Comparison of ENCODE assay signal across 19 cellular contexts in genomic region chr17:48510381-48510760, GRCh38. TPM values are rescaled to one million over a fixed set of nuclear protein-coding genes. Genes with fewer than 3 reads are reported as not detected.
"Had no signal": no experiment of that assay in that cellular context is flagged by ENCODE, and none has a peak within 500 bp of the region (broad histone marks: within the 10 kb centered on the region; RNA-seq: fewer than 3 reads in every experiment).

No MANE protein-coding gene starts in this region.

- H3K4me3 Mint-ChIP-seq: nephron had no signal

- H3K4me1 ChIP-seq: gastrocnemius medialis, upper lobe of right lung had no signal

- H3K4me3 ChIP-seq: gastrocnemius medialis, heart left ventricle, lung, sigmoid colon, spleen, upper lobe of right lung had no signal

- H3K27ac Mint-ChIP-seq: nephron had no signal

- DNase-seq: activated naive CD4-positive, alpha-beta T cell treated with anti-CD3 and anti-CD28 coated beads, Interleukin-2, amount 50 U/mL, for 16 hours; cerebellar nuclear complex; cortex of kidney; erythroblast; gastrocnemius medialis; heart left ventricle; kidney; nucleus accumbens; posterior cingulate gyrus; sigmoid colon; spleen; upper lobe of right lung had no signal

- H3K9me3 ChIP-seq: gastrocnemius medialis, heart left ventricle, sigmoid colon, spleen, upper lobe of right lung had no signal

- H3K27me3 ChIP-seq: sigmoid colon had no signal

- H3K9me3 Mint-ChIP-seq: nephron had no signal

- H3K27ac ChIP-seq: gastrocnemius medialis, heart left ventricle, sigmoid colon, spleen, upper lobe of right lung had no signal

- H3K36me3 ChIP-seq: gastrocnemius medialis, heart left ventricle, sigmoid colon, spleen, upper lobe of right lung had no signal

- ATAC-seq: gastrocnemius medialis, heart left ventricle, left lobe of liver, upper lobe of right lung had no signal

RNA-seq across cellular contexts. Expression of gene HOXB1, which starts 20.4 kb away (rescaled TPM):
- total RNA-seq: activated CD8-positive, alpha-beta memory T cell treated with anti-CD3 and anti-CD28 coated beads for 36 hours; bronchial epithelial cell; gastrocnemius medialis; heart left ventricle; kidney; left lobe of liver; lung; renal cortical epithelial cell; spleen; T-helper 1 cell treated with Interleukin-12 subunit alpha and Interleukin-12 subunit beta and Interleukin-4 antibody, amounts not matched to agents 30 ng/mL and 1 ng/mL, for 36 hours; upper lobe of right lung had no signal
- polyA plus RNA-seq: heart left ventricle, lung had no signal

RNA-seq across cellular contexts. Expression of gene HOXB2, which starts 34.5 kb away (rescaled TPM):
- total RNA-seq: bronchial epithelial cell had no signal
